ENCODE assay signal across 7 cellular contexts in genomic region chr5:71025289-71025953, GRCh38. TPM values are rescaled to one million over a fixed set of nuclear protein-coding genes. Genes with fewer than 3 reads are reported as not detected.
DNase-seq lines count a peak whose midpoint lies in the region; ATAC-seq and TF ChIP-seq lines count a peak whose summit lies in the region.
"Not testable (repeated sequence)": the region's sequence is repeated elsewhere in the genome, so short reads cannot be mapped to it uniquely, and the experiment has no call there.

A gene with protein sequence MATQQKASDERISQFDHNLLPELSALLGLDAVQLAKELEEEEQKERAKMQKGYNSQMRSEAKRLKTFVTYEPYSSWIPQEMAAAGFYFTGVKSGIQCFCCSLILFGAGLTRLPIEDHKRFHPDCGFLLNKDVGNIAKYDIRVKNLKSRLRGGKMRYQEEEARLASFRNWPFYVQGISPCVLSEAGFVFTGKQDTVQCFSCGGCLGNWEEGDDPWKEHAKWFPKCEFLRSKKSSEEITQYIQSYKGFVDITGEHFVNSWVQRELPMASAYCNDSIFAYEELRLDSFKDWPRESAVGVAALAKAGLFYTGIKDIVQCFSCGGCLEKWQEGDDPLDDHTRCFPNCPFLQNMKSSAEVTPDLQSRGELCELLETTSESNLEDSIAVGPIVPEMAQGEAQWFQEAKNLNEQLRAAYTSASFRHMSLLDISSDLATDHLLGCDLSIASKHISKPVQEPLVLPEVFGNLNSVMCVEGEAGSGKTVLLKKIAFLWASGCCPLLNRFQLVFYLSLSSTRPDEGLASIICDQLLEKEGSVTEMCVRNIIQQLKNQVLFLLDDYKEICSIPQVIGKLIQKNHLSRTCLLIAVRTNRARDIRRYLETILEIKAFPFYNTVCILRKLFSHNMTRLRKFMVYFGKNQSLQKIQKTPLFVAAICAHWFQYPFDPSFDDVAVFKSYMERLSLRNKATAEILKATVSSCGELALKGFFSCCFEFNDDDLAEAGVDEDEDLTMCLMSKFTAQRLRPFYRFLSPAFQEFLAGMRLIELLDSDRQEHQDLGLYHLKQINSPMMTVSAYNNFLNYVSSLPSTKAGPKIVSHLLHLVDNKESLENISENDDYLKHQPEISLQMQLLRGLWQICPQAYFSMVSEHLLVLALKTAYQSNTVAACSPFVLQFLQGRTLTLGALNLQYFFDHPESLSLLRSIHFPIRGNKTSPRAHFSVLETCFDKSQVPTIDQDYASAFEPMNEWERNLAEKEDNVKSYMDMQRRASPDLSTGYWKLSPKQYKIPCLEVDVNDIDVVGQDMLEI (N-terminal part only) (minus strand): TSS chr5:71025339. CDS start chr5:71012915, 12,424 bp downstream.

- not testable (repeated sequence) for H3K4me3 ChIP-seq in prostate gland, thoracic aorta

- H3K4me1 Mint-ChIP-seq in activated CD4-positive, alpha-beta memory T cell treated with anti-CD3 and anti-CD28 coated beads, Interleukin-2, amount 10 ng/mL, durations not matched to agents 7 days and 5 days; glutamatergic neuron (ENCODE audit: low read depth, unreplicated experiment): not testable (repeated sequence)

- not testable (repeated sequence) for H3K9me3 Mint-ChIP-seq in activated CD4-positive, alpha-beta memory T cell treated with anti-CD3 and anti-CD28 coated beads, Interleukin-2, amount 10 ng/mL, durations not matched to agents 7 days and 5 days; glutamatergic neuron (ENCODE audit: unreplicated experiment)

- H3K27ac Mint-ChIP-seq in activated CD4-positive, alpha-beta memory T cell treated with anti-CD3 and anti-CD28 coated beads, Interleukin-2, amount 10 ng/mL, durations not matched to agents 7 days and 5 days; glutamatergic neuron (ENCODE audit: unreplicated experiment): not testable (repeated sequence)

- not testable (repeated sequence) for H3K4me1 ChIP-seq in prostate gland (replicated peaks); thoracic aorta (ENCODE audit: control insufficient read depth in 1 of 2, low read depth in 2 of 2)

- not testable (repeated sequence) for H3K36me3 Mint-ChIP-seq in activated CD4-positive, alpha-beta memory T cell treated with anti-CD3 and anti-CD28 coated beads, Interleukin-2, amount 10 ng/mL, durations not matched to agents 7 days and 5 days (ENCODE audit: low read depth); glutamatergic neuron (ENCODE audit: unreplicated experiment)

- TF ChIP-seq POLR2A in prostate gland (IDR thresholded peaks at IDR 0.05) = not testable (repeated sequence)

- not testable (repeated sequence) for H3K4me3 Mint-ChIP-seq in activated CD4-positive, alpha-beta memory T cell treated with anti-CD3 and anti-CD28 coated beads, Interleukin-2, amount 10 ng/mL, durations not matched to agents 7 days and 5 days; glutamatergic neuron (ENCODE audit: unreplicated experiment)

- TF ChIP-seq CTCF in glutamatergic neuron (IDR thresholded peaks at IDR 0.05; ENCODE audit: partially characterized antibody, unreplicated experiment); prostate gland (IDR thresholded peaks at IDR 0.05); thoracic aorta (IDR thresholded peaks at IDR 0.05): not testable (repeated sequence)

- H3K36me3 ChIP-seq in prostate gland, thoracic aorta: not testable (repeated sequence)

- WGBS in prostate gland = no CpG with 5 or more reads among the region's 8 CpGs

- H3K9me3 ChIP-seq in prostate gland, thoracic aorta: not testable (repeated sequence)

- not testable (repeated sequence) for H3K27me3 Mint-ChIP-seq in activated CD4-positive, alpha-beta memory T cell treated with anti-CD3 and anti-CD28 coated beads, Interleukin-2, amount 10 ng/mL, durations not matched to agents 7 days and 5 days; glutamatergic neuron (ENCODE audit: unreplicated experiment)

- intact Hi-C loops in prostate gland (cut with DNase I) = not testable (repeated sequence)

- DNase-seq in activated CD4-positive, alpha-beta memory T cell treated with anti-CD3 and anti-CD28 coated beads, Interleukin-2, amount 10 ng/mL, durations not matched to agents 7 days and 5 days; glutamatergic neuron; mucosa of gallbladder (ENCODE audit: low spot score); prostate gland (ENCODE audit: low spot score); thoracic aorta (ENCODE audit: low spot score): not testable (repeated sequence)

- POLR2A ChIA-PET in activated CD4-positive, alpha-beta memory T cell treated with anti-CD3 and anti-CD28 coated beads, Interleukin-2, amount 10 ng/mL, durations not matched to agents 7 days and 5 days (lab: Charles Lee) = not testable (repeated sequence)

- ATAC-seq in GM19351 (IDR thresholded peaks at IDR 0.05; ENCODE audit: unreplicated experiment) (peak; percentile 66), HG03520 (IDR thresholded peaks at IDR 0.05; ENCODE audit: unreplicated experiment) (peak; percentile 64)
- not testable (repeated sequence) for ATAC-seq in thoracic aorta (ENCODE audit: insufficient number of reproducible peaks, low FRiP score, low read depth)

- not testable (repeated sequence) for H3K27me3 ChIP-seq in prostate gland (replicated peaks; ENCODE audit: insufficient read depth); thoracic aorta (replicated peaks; ENCODE audit: insufficient read depth)

- not testable (repeated sequence) for H3K27ac ChIP-seq in prostate gland, thoracic aorta

- CTCF ChIA-PET in activated CD4-positive, alpha-beta memory T cell treated with anti-CD3 and anti-CD28 coated beads, Interleukin-2, amount 10 ng/mL, durations not matched to agents 7 days and 5 days (lab: Charles Lee) = not testable (repeated sequence)

RNA-seq across cellular contexts. Expression of the gene that starts here (rescaled TPM):
- total RNA-seq in activated CD4-positive, alpha-beta memory T cell treated with anti-CD3 and anti-CD28 coated beads, Interleukin-2, amount 10 ng/mL, durations not matched to agents 7 days and 5 days = 10 to 100 TPM; 12.3 to 13.5 TPM
- 32.5 TPM for total RNA-seq in glutamatergic neuron (ENCODE audit: unreplicated experiment)
- 21.3 TPM for total RNA-seq in mucosa of gallbladder
- 10 to 100 TPM; 10.3 to 16.4 TPM for total RNA-seq in prostate gland
- total RNA-seq in thoracic aorta = 10 to 100 TPM; 29.0 to 49.2 TPM
